9 cellular contexts compared by ENCODE assay signal in genomic region chr16:14186954-14187306, GRCh38.
DNase-seq lines count a peak whose midpoint lies in the region; ATAC-seq and TF ChIP-seq lines count a peak whose summit lies in the region.
"Had no signal": no experiment of that assay in that cellular context is flagged by ENCODE, and none has a peak within 500 bp of the region (broad histone marks: within the 10 kb centered on the region; RNA-seq: fewer than 3 reads in every experiment).

No MANE protein-coding gene starts in this region.

- H3K4me3 ChIP-seq in lung, result peak overlapping the region; percentile 32

- H3K9me3 ChIP-seq in lung (ENCODE audit: control insufficient read depth in 2 of 2, insufficient read depth in 1 of 2, low read length in 1 of 2), result no peaks in the 10 kb centered on the region

- peaks cover 3 to 22% of the 10 kb centered on the region in 2 donors for H3K4me1 ChIP-seq in lung (ENCODE audit: control insufficient read depth in 2 of 2, insufficient read depth in 2 of 2, low read length in 2 of 2)

- POLR2A ChIA-PET in naive thymus-derived CD8-positive, alpha-beta T cell (lab: Charles Lee), result no interaction called here

- peak overlapping the region; percentile 76 for H3K27ac ChIP-seq in cingulate gyrus (ENCODE audit: low read depth, low read length)
- peak overlapping the region; percentile 76 to 85 for H3K27ac ChIP-seq in lung (ENCODE audit: low read depth in 1 of 2, low read length in 1 of 2)
- peak overlapping the region; percentile 22 for H3K27ac ChIP-seq in substantia nigra (ENCODE audit: low read depth, low read length, poor library complexity, severe bottlenecking)
- H3K27ac ChIP-seq: HL-60 had no signal

- ATAC-seq in lung (ENCODE audit: insufficient read depth, low FRiP score), result no peak
- ATAC-seq in naive thymus-derived CD8-positive, alpha-beta T cell, result no peak
- ATAC-seq in GM18858 (IDR thresholded peaks at IDR 0.05; ENCODE audit: unreplicated experiment), result no peak

- DNase-seq in NCI-H748 (lab: John Stamatoyannopoulos, UW; ENCODE audit: unreplicated experiment), result peak; percentile 51
- no peak for DNase-seq in lung (ENCODE audit: low spot score)
- DNase-seq in substantia nigra (lab: John Stamatoyannopoulos, UW), result no peak
- DNase-seq in naive thymus-derived CD8-positive, alpha-beta T cell, result no peak
- no peak for DNase-seq in kidney glomerular epithelial cell (lab: John Stamatoyannopoulos, UW)
- DNase-seq: activated B cell treated with CpG ODN at 0.5 μM for 24 hours had no signal

- peak overlapping the region in 2 of 10 donors; percentile 17 to 36 for H3K27ac Mint-ChIP-seq in naive thymus-derived CD8-positive, alpha-beta T cell
- H3K27ac Mint-ChIP-seq: activated B cell treated with CpG ODN at 0.5 μM for 24 hours had no signal

- H3K27me3 Mint-ChIP-seq in naive thymus-derived CD8-positive, alpha-beta T cell, result no peaks in the 10 kb centered on the region
- H3K27me3 Mint-ChIP-seq: activated B cell treated with CpG ODN at 0.5 μM for 24 hours had no signal

- H3K36me3 ChIP-seq in lung (ENCODE audit: control insufficient read depth in 2 of 2, insufficient read depth in 2 of 2, low read length in 2 of 2), result peaks cover 0 to 2% of the 10 kb centered on the region in 2 donors

- no peak for TF ChIP-seq CTCF in lung (IDR thresholded peaks at IDR 0.05; ENCODE audit: control extremely low read depth, extremely low read depth)

- 58 to 88% methylated on average over 1 of the region's 1 CpG for WGBS in lung, 2 donors

- H3K4me3 Mint-ChIP-seq in naive thymus-derived CD8-positive, alpha-beta T cell, result no peak overlapping the region
- H3K4me3 Mint-ChIP-seq: activated B cell treated with CpG ODN at 0.5 μM for 24 hours had no signal

- H3K36me3 Mint-ChIP-seq in naive thymus-derived CD8-positive, alpha-beta T cell, result no peaks in the 10 kb centered on the region

- no peaks in the 10 kb centered on the region for H3K27me3 ChIP-seq in lung (ENCODE audit: control insufficient read depth, insufficient read depth)

- peaks cover 8 to 34% (median 23%) of the 10 kb centered on the region in 4 donors for H3K4me1 Mint-ChIP-seq in naive thymus-derived CD8-positive, alpha-beta T cell
- H3K4me1 Mint-ChIP-seq: activated B cell treated with CpG ODN at 0.5 μM for 24 hours had no signal

- H3K9me3 Mint-ChIP-seq in naive thymus-derived CD8-positive, alpha-beta T cell, result no peaks in the 10 kb centered on the region
- H3K9me3 Mint-ChIP-seq: activated B cell treated with CpG ODN at 0.5 μM for 24 hours had no signal

Comparison
In these comparisons a context has a peak if more than half of its experiments do, and no peak if none do; other contexts are left out.
1. H3K27ac ChIP-seq: peak in every context shown above with its lines; median percentile 80 in lung; 76 in cingulate gyrus; 22 in substantia nigra.